ENCODE assay signal across 19 cellular contexts in genomic region chr1:239792157-239792556, GRCh38.
"Had no signal": no experiment of that assay in that cellular context is flagged by ENCODE, and none has a peak within 500 bp of the region (broad histone marks: within the 10 kb centered on the region; RNA-seq: fewer than 3 reads in every experiment).

No MANE protein-coding gene starts in this region.

- ATAC-seq: right cardiac atrium had no signal

- H3K4me3 Mint-ChIP-seq: activated CD4-positive, alpha-beta T cell treated with anti-CD3 and anti-CD28 coated beads, Interleukin-2, amount 10 ng/mL, durations not matched to agents 24 days and 14 days; activated naive CD4-positive, alpha-beta T cell treated with anti-CD3 and anti-CD28 coated beads, Interleukin-2, amount 10 ng/mL, durations not matched to agents 7 days and 5 days; stimulated activated naive CD8-positive, alpha-beta T cell treated with anti-CD3 and anti-CD28 coated beads, Interleukin-15, Interleukin-2, amounts not matched to agents 100 ng/mL and 50 ng/mL, for 24 hours had no signal

- H3K9me3 ChIP-seq: colonic mucosa, esophagus muscularis mucosa, prostate gland, upper lobe of left lung had no signal

- H3K36me3 Mint-ChIP-seq: activated naive CD4-positive, alpha-beta T cell treated with anti-CD3 and anti-CD28 coated beads, Interleukin-2, amount 10 ng/mL, durations not matched to agents 7 days and 5 days had no signal

- DNase-seq: activated CD4-positive, alpha-beta T cell treated with anti-CD3 and anti-CD28 coated beads, Interleukin-2, amount 10 ng/mL, durations not matched to agents 24 days and 14 days; activated naive CD4-positive, alpha-beta T cell treated with anti-CD3 and anti-CD28 coated beads, Interleukin-2, amount 10 ng/mL, durations not matched to agents 7 days and 5 days; amniotic stem cell; caudate nucleus; colonic mucosa; islet precursor cell; midbrain; right cardiac atrium; stimulated activated CD4-positive, alpha-beta T cell treated with anti-CD3 and anti-CD28 coated beads, Interleukin-15, amount 100 ng/mL, for 24 hours; stimulated activated CD4-positive, alpha-beta T cell treated with anti-CD3 and anti-CD28 coated beads, Interleukin-4, amount 100 ng/mL, for 4 hours; stimulated activated CD8-positive, alpha-beta memory T cell treated with anti-CD3 and anti-CD28 coated beads, Interleukin-4, amount 100 ng/mL, for 48 hours; T1000; upper lobe of left lung had no signal

- H3K27me3 Mint-ChIP-seq: activated naive CD4-positive, alpha-beta T cell treated with anti-CD3 and anti-CD28 coated beads, Interleukin-2, amount 10 ng/mL, durations not matched to agents 7 days and 5 days; stimulated activated naive CD8-positive, alpha-beta T cell treated with anti-CD3 and anti-CD28 coated beads, Interleukin-15, Interleukin-2, amounts not matched to agents 100 ng/mL and 50 ng/mL, for 24 hours had no signal

- H3K27ac Mint-ChIP-seq: activated CD4-positive, alpha-beta T cell treated with anti-CD3 and anti-CD28 coated beads, Interleukin-2, amount 10 ng/mL, durations not matched to agents 24 days and 14 days; activated naive CD4-positive, alpha-beta T cell treated with anti-CD3 and anti-CD28 coated beads, Interleukin-2, amount 10 ng/mL, durations not matched to agents 7 days and 5 days; stimulated activated naive CD8-positive, alpha-beta T cell treated with anti-CD3 and anti-CD28 coated beads, Interleukin-15, Interleukin-2, amounts not matched to agents 100 ng/mL and 50 ng/mL, for 24 hours had no signal

- H3K36me3 ChIP-seq: colonic mucosa, esophagus muscularis mucosa, prostate gland, upper lobe of left lung had no signal

- H3K9me3 Mint-ChIP-seq: activated naive CD4-positive, alpha-beta T cell treated with anti-CD3 and anti-CD28 coated beads, Interleukin-2, amount 10 ng/mL, durations not matched to agents 7 days and 5 days had no signal

- H3K27ac ChIP-seq: colonic mucosa, esophagus muscularis mucosa, hepatocyte, prostate gland, skin epidermis, upper lobe of left lung had no signal

- H3K27me3 ChIP-seq: colonic mucosa, esophagus muscularis mucosa, hepatocyte, upper lobe of left lung had no signal

- H3K4me1 Mint-ChIP-seq: activated CD4-positive, alpha-beta T cell treated with anti-CD3 and anti-CD28 coated beads, Interleukin-2, amount 10 ng/mL, durations not matched to agents 24 days and 14 days; activated naive CD4-positive, alpha-beta T cell treated with anti-CD3 and anti-CD28 coated beads, Interleukin-2, amount 10 ng/mL, durations not matched to agents 7 days and 5 days had no signal

- H3K4me3 ChIP-seq: colonic mucosa, esophagus muscularis mucosa, hepatocyte, lung, prostate gland, skin epidermis, upper lobe of left lung had no signal
